25 cellular contexts compared by ENCODE assay signal in the genomic region with DNA sequence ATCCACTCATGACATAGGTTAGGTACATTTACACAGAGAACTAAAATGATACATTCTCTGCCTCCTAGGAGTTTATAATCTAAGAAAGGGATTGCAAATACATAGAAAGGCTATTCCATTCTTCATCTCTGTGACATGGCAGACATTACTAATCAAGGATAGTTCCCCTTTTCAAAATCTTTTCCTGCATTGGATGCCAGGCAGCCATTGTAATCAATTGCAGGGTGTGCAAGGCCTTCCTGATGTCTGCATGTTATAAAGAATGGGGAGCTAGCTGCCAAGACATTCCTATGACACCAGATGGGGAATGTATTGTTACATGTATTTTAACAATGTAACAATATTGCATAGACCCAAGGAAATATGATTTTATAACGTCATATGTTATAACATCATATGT.
DNase-seq lines count a peak whose midpoint lies in the region; ATAC-seq and TF ChIP-seq lines count a peak whose summit lies in the region.
"Had no signal": no experiment of that assay in that cellular context is flagged by ENCODE, and none has a peak within 500 bp of the region (broad histone marks: within the 10 kb centered on the region; RNA-seq: fewer than 3 reads in every experiment).

No MANE protein-coding gene starts in this region.

- peak overlapping the region; percentile 90 for H3K27ac ChIP-seq in brain microvascular endothelial cell
- H3K27ac ChIP-seq: breast epithelium, heart left ventricle, pancreas had no signal

- in situ Hi-C loops in brain microvascular endothelial cell (cut with HindIII; ENCODE audit: low pct_ligation_motif_present, low sequenced_read_pairs), result no loop called here

- H3K4me1 Mint-ChIP-seq in osteocyte (ENCODE audit: unreplicated experiment), result peaks cover 11% of the 10 kb centered on the region
- H3K4me1 Mint-ChIP-seq: endodermal cell had no signal

- no peak overlapping the region for H3K4me3 ChIP-seq in brain microvascular endothelial cell (ENCODE audit: low read depth, low read length)
- H3K4me3 ChIP-seq: breast epithelium, heart left ventricle, pancreas had no signal

- H3K9me3 Mint-ChIP-seq in osteocyte (ENCODE audit: unreplicated experiment), result no peaks in the 10 kb centered on the region
- H3K9me3 Mint-ChIP-seq: activated CD8-positive, alpha-beta T cell treated with anti-CD3 and anti-CD28 coated beads for 36 hours; activated naive CD8-positive, alpha-beta T cell treated with anti-CD3 and anti-CD28 coated beads, Interleukin-2, amount 50 U/mL, for 24 hours; endodermal cell; natural killer cell treated with Interleukin-12 subunit alpha and Interleukin-12 subunit beta and Interleukin-15 and Interleukin-18, amount 100 ng/mL, for 72 hours had no signal

- no peak overlapping the region for H3K4me3 Mint-ChIP-seq in osteocyte (ENCODE audit: unreplicated experiment)
- H3K4me3 Mint-ChIP-seq: activated CD8-positive, alpha-beta T cell treated with anti-CD3 and anti-CD28 coated beads for 36 hours; activated naive CD8-positive, alpha-beta T cell treated with anti-CD3 and anti-CD28 coated beads, Interleukin-2, amount 50 U/mL, for 24 hours; endodermal cell; natural killer cell treated with Interleukin-12 subunit alpha and Interleukin-12 subunit beta and Interleukin-15 and Interleukin-18, amount 100 ng/mL, for 72 hours; type B pancreatic cell had no signal

- DNase-seq in EL (peak; percentile 57), LHCN-M2 (ENCODE audit: low read depth) (peak; percentile 29), brain microvascular endothelial cell (no peak), osteocyte (ENCODE audit: extremely low spot score, unreplicated experiment) (no peak), mesenteric fat pad (ENCODE audit: low spot score) (no peak), NCI-H2196 (lab: John Stamatoyannopoulos, UW; ENCODE audit: unreplicated experiment) (no peak), NCI-H524 treated with DMSO at 0.1 percent for 48 hours (lab: John Stamatoyannopoulos, UW) (no peak)
- DNase-seq: activated CD8-positive, alpha-beta T cell treated with anti-CD3 and anti-CD28 coated beads for 36 hours; activated gamma-delta T cell; activated naive CD8-positive, alpha-beta T cell treated with anti-CD3 and anti-CD28 coated beads, Interleukin-2, amount 50 U/mL, for 24 hours; activated T-cell treated with anti-CD3 and anti-CD28 coated beads for 4 hours; endodermal cell; heart left ventricle; KG1; midbrain; NCI-H1105 treated with DMSO at 0.1 percent for 48 hours; NCI-H2081 treated with DMSO at 0.1 percent for 48 hours; pancreas; right cardiac atrium; stimulated activated CD8-positive, alpha-beta memory T cell treated with anti-CD3 and anti-CD28 coated beads, Interleukin-4, amount 100 ng/mL, for 48 hours had no signal

- no peaks in the 10 kb centered on the region for H3K36me3 Mint-ChIP-seq in osteocyte (ENCODE audit: unreplicated experiment)
- H3K36me3 Mint-ChIP-seq: natural killer cell treated with Interleukin-12 subunit alpha and Interleukin-12 subunit beta and Interleukin-15 and Interleukin-18, amount 100 ng/mL, for 72 hours; type B pancreatic cell had no signal

- no peaks in the 10 kb centered on the region for H3K36me3 ChIP-seq in brain microvascular endothelial cell (replicated peaks)
- H3K36me3 ChIP-seq: breast epithelium, heart left ventricle, pancreas had no signal

- no peaks in the 10 kb centered on the region for H3K27me3 Mint-ChIP-seq in osteocyte (ENCODE audit: unreplicated experiment)
- H3K27me3 Mint-ChIP-seq: activated CD8-positive, alpha-beta T cell treated with anti-CD3 and anti-CD28 coated beads for 36 hours; activated naive CD8-positive, alpha-beta T cell treated with anti-CD3 and anti-CD28 coated beads, Interleukin-2, amount 50 U/mL, for 24 hours; natural killer cell treated with Interleukin-12 subunit alpha and Interleukin-12 subunit beta and Interleukin-15 and Interleukin-18, amount 100 ng/mL, for 72 hours; type B pancreatic cell had no signal

- H3K27ac Mint-ChIP-seq in osteocyte (ENCODE audit: unreplicated experiment), result peak overlapping the region; percentile 92
- H3K27ac Mint-ChIP-seq: activated CD8-positive, alpha-beta T cell treated with anti-CD3 and anti-CD28 coated beads for 36 hours; activated naive CD8-positive, alpha-beta T cell treated with anti-CD3 and anti-CD28 coated beads, Interleukin-2, amount 50 U/mL, for 24 hours; endodermal cell; natural killer cell treated with Interleukin-12 subunit alpha and Interleukin-12 subunit beta and Interleukin-15 and Interleukin-18, amount 100 ng/mL, for 72 hours had no signal

- TF ChIP-seq CTCF in brain microvascular endothelial cell (IDR thresholded peaks at IDR 0.05; ENCODE audit: low read depth, low read length, missing control alignments) (no peak), osteocyte (IDR thresholded peaks at IDR 0.05) (no peak)

- no peak for ATAC-seq in GM18858 (IDR thresholded peaks at IDR 0.05; ENCODE audit: unreplicated experiment)
- ATAC-seq: HCT116, heart left ventricle, pancreas had no signal

- H3K27me3 ChIP-seq in brain microvascular endothelial cell (replicated peaks), result no peaks in the 10 kb centered on the region
- H3K27me3 ChIP-seq: breast epithelium, heart left ventricle, pancreas had no signal

Comparison
In these comparisons a context has a peak if more than half of its experiments do, and no peak if none do; other contexts are left out.
1. DNase-seq: peak in EL (single experiment) and LHCN-M2 (single experiment); none in brain microvascular endothelial cell (single experiment), osteocyte (single experiment), mesenteric fat pad (single experiment), NCI-H2196 (single experiment) and NCI-H524 treated with DMSO at 0.1 percent for 48 hours (single experiment).